8 cellular contexts compared by ENCODE assay signal in the genomic region with DNA sequence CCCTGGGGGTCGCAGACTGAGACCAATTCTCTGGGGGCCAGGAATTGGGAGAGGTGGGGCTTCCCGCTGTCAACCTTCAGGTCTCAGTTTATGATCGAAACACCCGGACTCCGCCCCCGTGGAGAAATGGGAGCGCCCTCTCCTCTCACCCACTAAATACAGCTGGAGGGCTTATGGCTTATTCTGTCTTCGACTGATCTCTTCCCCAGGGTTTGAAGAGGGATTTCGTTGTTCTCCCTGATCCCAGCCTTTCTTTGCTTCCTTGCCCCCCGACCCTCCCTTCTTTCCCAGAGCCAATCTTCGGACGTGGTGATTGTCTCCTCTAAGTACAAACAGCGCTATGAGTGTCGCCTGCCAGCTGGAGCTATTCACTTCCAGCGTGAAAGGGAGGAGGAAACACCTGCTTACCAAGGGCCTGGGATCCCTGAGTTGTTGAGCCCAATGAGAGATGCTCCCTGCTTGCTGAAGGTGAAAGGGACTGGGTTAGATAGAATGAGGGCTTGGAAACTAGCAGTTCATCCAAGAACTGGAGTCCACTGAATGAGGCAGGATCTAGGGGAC. TPM values are rescaled to one million over a fixed set of nuclear protein-coding genes. Genes with fewer than 3 reads are reported as not detected.
DNase-seq lines count a peak whose midpoint lies in the region; ATAC-seq, FAIRE-seq and TF ChIP-seq lines count a peak whose summit lies in the region.

No MANE protein-coding gene starts in this region.

- H3K4me1 ChIP-seq in HCT116 (ENCODE audit: control insufficient read depth in 1 of 2, insufficient read depth in 2 of 2, low read length in 2 of 2) = peaks cover 4 to 10% of the 10 kb centered on the region in 2 experiments; a peak in 3 of 4 replicates
- H3K4me1 ChIP-seq in iPS DF 6.9 (ENCODE audit: control insufficient read depth, insufficient read depth, low read length) = 0 out of 2 replicates have a peak, but pooled peaks cover 2% of the 10 kb centered on the region
- peaks cover 11% of the 10 kb centered on the region for H3K4me1 ChIP-seq in stomach smooth muscle (ENCODE audit: control insufficient read depth, insufficient read depth, low read length)

- H3K4me2 ChIP-seq in HCT116 (ENCODE audit: low read length) = peak overlapping the region; percentile 92

- TF ChIP-seq POLR2A in HCT116 (IDR thresholded peaks at IDR 0.05; ENCODE audit: borderline replicate concordance, extremely low read depth, insufficient read depth, insufficient read length) = no peak

- intact Hi-C loops in HCT116 (cut with micrococcal nuclease) = loop anchor here (5.0 kb wide), 1 partner anchor 112 kb away; no protein-coding TSS in a partner anchor

- no peaks in the 10 kb centered on the region for H3K9me3 Mint-ChIP-seq in activated T-cell treated with anti-CD3 and anti-CD28 coated beads, Interleukin-2, amount 50 U/mL, for 4 hours

- DNase-seq in BJ (ENCODE audit: low read depth) = no peak
- no peak for DNase-seq in HCT116 (ENCODE audit: low read depth, low spot score)
- DNase-seq in iPS DF 6.9 (ENCODE audit: low read depth, low spot score) = no peak
- no peak for DNase-seq in activated T-cell treated with anti-CD3 and anti-CD28 coated beads, Interleukin-2, amount 50 U/mL, for 4 hours
- DNase-seq in frontal cortex (ENCODE audit: low spot score in 2 of 2) = no peak
- DNase-seq in NOMO-1 treated with DMSO at 0.1 percent for 48 hours (lab: John Stamatoyannopoulos, UW; ENCODE audit: unreplicated experiment) = no peak

- H3K36me3 ChIP-seq in BJ (ENCODE audit: control insufficient read depth, insufficient read depth, low read length) = peaks cover 11% of the 10 kb centered on the region
- peaks cover 4 to 6% of the 10 kb centered on the region in 2 experiments; a peak in 2 of 4 replicates for H3K36me3 ChIP-seq in HCT116 (ENCODE audit: control insufficient read depth in 1 of 2, insufficient read depth in 2 of 2, low read length in 2 of 2)
- no peaks in the 10 kb centered on the region for H3K36me3 ChIP-seq in iPS DF 6.9 (ENCODE audit: control insufficient read depth, insufficient read depth, low read length)
- peaks cover 21 to 26% of the 10 kb centered on the region in 2 donors for H3K36me3 ChIP-seq in stomach smooth muscle (ENCODE audit: control insufficient read depth in 2 of 2, insufficient read depth in 2 of 2, low read length in 2 of 2)

- peak overlapping the region; percentile 85 for H3K4me3 ChIP-seq in BJ (ENCODE audit: low read depth, low read length)
- peak overlapping the region; percentile 95 for H3K4me3 ChIP-seq in HCT116 (replicated peaks in 1 of 2; ENCODE audit: low read depth in 1 of 2, low read length in 2 of 2)
- H3K4me3 ChIP-seq in iPS DF 6.9 (ENCODE audit: low read length) = peak overlapping the region; percentile 68
- H3K4me3 ChIP-seq in stomach smooth muscle (ENCODE audit: low read length in 2 of 2) = peak overlapping the region; percentile 90 to 100

- peak; percentile 7 for ATAC-seq in HCT116
- ATAC-seq in activated T-cell treated with anti-CD3 and anti-CD28 coated beads, Interleukin-2, amount 50 U/mL, for 4 hours = no peak

- H3K27ac ChIP-seq in HCT116 (ENCODE audit: low read depth, low read length) (no peak overlapping the region; the same call in 1 of the 2 replicates), VCaP (peak overlapping the region; percentile 66), iPS DF 6.9 (ENCODE audit: low read length) (no peak overlapping the region), stomach smooth muscle (ENCODE audit: low read length) (peak overlapping the region; percentile 55)

- TF ChIP-seq CTCF in BJ (IDR thresholded peaks at IDR 0.05; ENCODE audit: insufficient read depth, low read depth, low read length) (no peak), HCT116 (IDR thresholded peaks at IDR 0.05 in 2 of 3, conservative IDR thresholded peaks at IDR 0.05 in 1 of 3; ENCODE audit: borderline replicate concordance in 1 of 3, insufficient read depth in 1 of 3, low read depth in 2 of 3, low read length in 2 of 3) (no peak), VCaP (conservative IDR thresholded peaks at IDR 0.05) (no peak)

- peaks cover 4% of the 10 kb centered on the region for H3K4me1 Mint-ChIP-seq in activated T-cell treated with anti-CD3 and anti-CD28 coated beads, Interleukin-2, amount 50 U/mL, for 4 hours (ENCODE audit: low read depth)

- no peaks in the 10 kb centered on the region for H3K9me2 ChIP-seq in HCT116 (ENCODE audit: insufficient read depth)

- peaks cover 10% of the 10 kb centered on the region for H3K27me3 Mint-ChIP-seq in activated T-cell treated with anti-CD3 and anti-CD28 coated beads, Interleukin-2, amount 50 U/mL, for 4 hours (ENCODE audit: low read depth)

- H3K79me2 ChIP-seq in HCT116 (ENCODE audit: insufficient read depth, low read length) = 0 out of 2 replicates have a peak, but pooled peaks cover 6% of the 10 kb centered on the region

- BruUV-seq in HCT116 (replicated peaks; lab: Mats Ljungman, UMichigan) = TSS peak; percentile 72

- POLR2A ChIA-PET in BJ (lab: Charles Lee) (interaction anchor here (0.6 kb wide), 1 partner anchor 91 kb away, joined by 3 read pairs; no protein-coding TSS in a partner anchor), HCT116 (lab: Charles Lee) (interaction anchor here (1.2 kb wide), 1 partner anchor 32 kb away, joined by 4 read pairs; no protein-coding TSS in a partner anchor)

- no peaks in the 10 kb centered on the region for H3K9me3 ChIP-seq in HCT116 (ENCODE audit: control insufficient read depth in 1 of 2, insufficient read depth in 1 of 2, low read depth in 1 of 2, low read length in 2 of 2)
- no peaks in the 10 kb centered on the region for H3K9me3 ChIP-seq in iPS DF 6.9 (ENCODE audit: control insufficient read depth, insufficient read depth, low read length)
- no peaks in the 10 kb centered on the region for H3K9me3 ChIP-seq in stomach smooth muscle (ENCODE audit: control insufficient read depth in 2 of 2, low read length in 2 of 2)

- RAD21 ChIA-PET in HCT116 (lab: Charles Lee; ENCODE audit: low non-redundant PET in 1 of 2, low total read pairs in 2 of 2, uncharacterized antibody in 2 of 2, unreplicated experiment in 2 of 2) = no interaction called here

- peaks cover 33% of the 10 kb centered on the region for H3K36me3 Mint-ChIP-seq in activated T-cell treated with anti-CD3 and anti-CD28 coated beads, Interleukin-2, amount 50 U/mL, for 4 hours (ENCODE audit: insufficient read depth)

- H4K20me1 ChIP-seq in HCT116 (ENCODE audit: insufficient read depth) = no peaks in the 10 kb centered on the region

- H3K27me3 ChIP-seq in BJ (ENCODE audit: control insufficient read depth, insufficient read depth, low read length) = no peaks in the 10 kb centered on the region
- H3K27me3 ChIP-seq in HCT116 (ENCODE audit: insufficient read depth, low read length) = no peaks in the 10 kb centered on the region
- H3K27me3 ChIP-seq in iPS DF 6.9 (ENCODE audit: control insufficient read depth, insufficient read depth, low read length) = no peaks in the 10 kb centered on the region
- no peaks in the 10 kb centered on the region for H3K27me3 ChIP-seq in stomach smooth muscle (ENCODE audit: control insufficient read depth in 1 of 2, insufficient read depth in 2 of 2, low read length in 2 of 2)

- peak overlapping the region; percentile 74 for H3K9ac ChIP-seq in HCT116 (ENCODE audit: low read length)
- H3K9ac ChIP-seq in stomach smooth muscle (ENCODE audit: low read length in 2 of 2) = peak overlapping the region; percentile 82 to 97

- H3K4me3 Mint-ChIP-seq in activated T-cell treated with anti-CD3 and anti-CD28 coated beads, Interleukin-2, amount 50 U/mL, for 4 hours = no peak overlapping the region

- no peak for FAIRE-seq in frontal cortex (lab: Jason Lieb, UNC)

- CTCF ChIA-PET in BJ (lab: Yijun Ruan, JAX) (interaction anchor here (1.1 to 2.8 kb wide), 3 partner anchors 32 to 112 kb away, joined by 4 to 17 read pairs (median 9); no protein-coding TSS in a partner anchor), HCT116 (lab: Charles Lee) (interaction anchor here (2.0 kb wide), 1 partner anchor 31 kb away, joined by 6 read pairs; no protein-coding TSS in a partner anchor)

- no peak overlapping the region for H2AFZ ChIP-seq in HCT116 (ENCODE audit: low read depth, low read length, poor library complexity, severe bottlenecking)

- no peak for TF ChIP-seq RAD21 in HCT116 (IDR thresholded peaks at IDR 0.05; ENCODE audit: low read depth)

- WGBS in iPS DF 6.9 (ENCODE audit: insufficient coverage, insufficient read length) = no CpG with 5 or more reads among the region's 15 CpGs

RNA-seq across cellular contexts. Expression of gene OS9, which starts 0.6 kb away (rescaled TPM):
- polyA plus RNA-seq in BJ (2011; rRNA removed) = 312 and 415 TPM in 2 replicates
- 66.9 and 68.3 TPM in 2 replicates for polyA minus RNA-seq in BJ (2011; rRNA and poly(A)+ RNA removed)
- total RNA-seq in HCT116 (2021; ENCODE audit: unreplicated experiment) = 98.4 TPM
- polyA plus RNA-seq in HCT116 (2012) = 122 and 124 TPM in 2 replicates
- total RNA-seq in activated T-cell treated with anti-CD3 and anti-CD28 coated beads, Interleukin-2, amount 50 U/mL, for 4 hours = 100 to 1,000 TPM in 2 of 3 donors, 10 to 100 TPM in 1; 86.4 to 108 (median 101) TPM
- 151 TPM for total RNA-seq in frontal cortex

RNA-seq across cellular contexts. Expression of gene AGAP2, which starts 44.0 kb away (rescaled TPM):
- 0.04 and 0.05 TPM in 2 replicates for polyA plus RNA-seq in BJ (2011; rRNA removed)
- polyA minus RNA-seq in BJ (2011; rRNA and poly(A)+ RNA removed) = 0.26 and 0.47 TPM in 2 replicates
- 15.8 TPM for total RNA-seq in HCT116 (2021; ENCODE audit: unreplicated experiment)
- 11.9 and 13.3 TPM in 2 replicates for polyA plus RNA-seq in HCT116 (2012)
- 10 to 100 TPM; 24.4 to 28.1 (median 25.8) TPM for total RNA-seq in activated T-cell treated with anti-CD3 and anti-CD28 coated beads, Interleukin-2, amount 50 U/mL, for 4 hours
- 25.7 TPM for total RNA-seq in frontal cortex

RNA-seq across cellular contexts. Expression of gene TSPAN31, which starts 50.3 kb away (rescaled TPM):
- 25.7 and 40.4 TPM in 2 replicates for polyA plus RNA-seq in BJ (2011; rRNA removed)
- 22.7 and 28.2 TPM in 2 replicates for polyA minus RNA-seq in BJ (2011; rRNA and poly(A)+ RNA removed)
- total RNA-seq in HCT116 (2021; ENCODE audit: unreplicated experiment) (14.9 TPM), frontal cortex (38.3 TPM)
- 17.1 and 18.7 TPM in 2 replicates for polyA plus RNA-seq in HCT116 (2012)
- 10 to 100 TPM; 11.5 to 14.9 (median 14.0) TPM for total RNA-seq in activated T-cell treated with anti-CD3 and anti-CD28 coated beads, Interleukin-2, amount 50 U/mL, for 4 hours

RNA-seq across cellular contexts. Expression of gene CDK4, which starts 57.6 kb away (rescaled TPM):
- 208 and 293 TPM in 2 replicates for polyA plus RNA-seq in BJ (2011; rRNA removed)
- polyA minus RNA-seq in BJ (2011; rRNA and poly(A)+ RNA removed) = 69.7 and 116 TPM in 2 replicates
- 206 TPM for total RNA-seq in HCT116 (2021; ENCODE audit: unreplicated experiment)
- 160 and 199 TPM in 2 replicates for polyA plus RNA-seq in HCT116 (2012)
- 100 to 1,000 TPM; 347 to 382 (median 378) TPM for total RNA-seq in activated T-cell treated with anti-CD3 and anti-CD28 coated beads, Interleukin-2, amount 50 U/mL, for 4 hours
- total RNA-seq in frontal cortex = 51.4 TPM

Comparison
In these comparisons a context has a peak if more than half of its experiments do, and no peak if none do; other contexts are left out.
1. H3K27ac ChIP-seq: peak in VCaP (single experiment) and stomach smooth muscle (single experiment); none in HCT116 (single experiment) and iPS DF 6.9 (single experiment).
2. Peak in every context shown above with its lines, with median percentiles within 50 percentile points of each other: H3K4me3 ChIP-seq.